Comparison of ENCODE assay signal across 10 cellular contexts in the genomic region with DNA sequence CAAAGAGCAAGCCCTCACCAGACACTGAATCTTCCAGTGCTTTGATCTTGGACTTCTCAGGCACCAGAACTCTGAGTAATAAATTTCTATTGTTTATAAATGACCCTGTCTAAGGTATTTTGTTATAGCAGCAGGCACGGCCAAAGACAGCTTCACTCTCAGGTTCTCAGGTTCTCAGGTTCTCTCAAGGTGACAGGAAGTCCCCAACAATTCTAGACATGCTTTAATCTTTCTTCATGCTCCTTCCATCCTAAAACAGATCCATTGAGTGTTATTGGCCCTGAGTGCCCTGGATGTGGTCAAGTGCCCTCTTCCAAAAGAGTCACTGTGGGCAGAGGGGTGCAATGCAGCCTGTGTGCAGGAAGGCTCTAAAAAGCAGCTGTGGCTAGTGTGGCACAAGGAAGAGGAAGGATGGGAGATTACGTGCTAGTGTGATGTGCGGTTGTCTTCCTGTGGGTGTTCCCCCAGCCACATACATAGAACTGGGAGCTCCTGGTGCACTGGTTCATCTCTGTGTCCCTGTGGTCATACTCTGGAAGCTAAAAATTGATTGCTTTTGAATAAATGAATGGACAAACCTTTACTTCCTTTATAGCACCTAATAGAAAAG. TPM values are rescaled to one million over a fixed set of nuclear protein-coding genes. Genes with fewer than 3 reads are reported as not detected.
DNase-seq lines count a peak whose midpoint lies in the region; ATAC-seq and TF ChIP-seq lines count a peak whose summit lies in the region.
"Had no signal": no experiment of that assay in that cellular context is flagged by ENCODE, and none has a peak within 500 bp of the region (broad histone marks: within the 10 kb centered on the region; RNA-seq: fewer than 3 reads in every experiment).

No MANE protein-coding gene starts in this region.

- H3K27me3 ChIP-seq in HL-60 (ENCODE audit: insufficient read depth, poor library complexity, severe bottlenecking), result no peaks in the 10 kb centered on the region

- H3K4me1 Mint-ChIP-seq in CD14-positive monocyte (peaks cover 27% of the 10 kb centered on the region), endothelial cell (ENCODE audit: unreplicated experiment) (peaks cover 6% of the 10 kb centered on the region)
- peaks cover 24% of the 10 kb centered on the region for H3K4me1 Mint-ChIP-seq in activated CD4-positive, alpha-beta T cell treated with anti-CD3 and anti-CD28 coated beads, Interleukin-2, amount 10 ng/mL, durations not matched to agents 24 days and 14 days

- ATAC-seq in left lobe of liver, result peak; percentile 35

- H3K4me3 ChIP-seq in HL-60 (replicated peaks; ENCODE audit: insufficient read depth, low read length), result no peak overlapping the region

- no peak for TF ChIP-seq CTCF in CD14-positive monocyte (IDR thresholded peaks at IDR 0.05)
- TF ChIP-seq CTCF in HL-60 (IDR thresholded peaks at IDR 0.05; ENCODE audit: insufficient read depth, low read length), result no peak
- TF ChIP-seq CTCF in endothelial cell (IDR thresholded peaks at IDR 0.05; ENCODE audit: unreplicated experiment), result no peak

- H3K9me3 Mint-ChIP-seq in CD14-positive monocyte, result peaks cover 0 to 4% (median 0%) of the 10 kb centered on the region in 7 donors
- H3K9me3 Mint-ChIP-seq in activated CD4-positive, alpha-beta T cell treated with anti-CD3 and anti-CD28 coated beads, Interleukin-2, amount 10 ng/mL, durations not matched to agents 24 days and 14 days, result peaks cover 8% of the 10 kb centered on the region
- H3K9me3 Mint-ChIP-seq in endothelial cell (ENCODE audit: unreplicated experiment), result no peaks in the 10 kb centered on the region

- peak; percentile 63 for DNase-seq in CD14-positive monocyte (ENCODE audit: low spot score)
- DNase-seq in HL-60 (ENCODE audit: low read depth in 1 of 2, low spot score in 1 of 2), result peak; percentile 78 to 89
- DNase-seq in activated CD4-positive, alpha-beta T cell treated with anti-CD3 and anti-CD28 coated beads, Interleukin-2, amount 10 ng/mL, durations not matched to agents 24 days and 14 days, result peak; percentile 82
- DNase-seq in left lobe of liver (ENCODE audit: low spot score), result no peak
- no peak for DNase-seq in mucosa of gallbladder (ENCODE audit: low spot score)
- DNase-seq in endothelial cell (ENCODE audit: low spot score), result no peak
- DNase-seq in NCI-H1694 (lab: John Stamatoyannopoulos, UW), result no peak
- DNase-seq in NCI-H1048 (lab: John Stamatoyannopoulos, UW), result no peak
- DNase-seq: Calu3, NCI-H69 had no signal

- intact Hi-C loops in CD14-positive monocyte (cut with micrococcal nuclease), result no loop called here
- intact Hi-C loops in activated CD4-positive, alpha-beta T cell treated with anti-CD3 and anti-CD28 coated beads, Interleukin-2, amount 10 ng/mL, durations not matched to agents 24 days and 14 days (cut with micrococcal nuclease), result no loop called here

- H3K4me3 Mint-ChIP-seq in CD14-positive monocyte (peak overlapping the region in 1 of 2 donors; percentile 62), endothelial cell (ENCODE audit: unreplicated experiment) (no peak overlapping the region)
- peak overlapping the region; percentile 61 for H3K4me3 Mint-ChIP-seq in activated CD4-positive, alpha-beta T cell treated with anti-CD3 and anti-CD28 coated beads, Interleukin-2, amount 10 ng/mL, durations not matched to agents 24 days and 14 days

- no peaks in the 10 kb centered on the region for H3K36me3 Mint-ChIP-seq in CD14-positive monocyte
- no peaks in the 10 kb centered on the region for H3K36me3 Mint-ChIP-seq in activated CD4-positive, alpha-beta T cell treated with anti-CD3 and anti-CD28 coated beads, Interleukin-2, amount 10 ng/mL, durations not matched to agents 24 days and 14 days (ENCODE audit: low read depth)
- H3K36me3 Mint-ChIP-seq in endothelial cell (ENCODE audit: low read depth, unreplicated experiment), result no peaks in the 10 kb centered on the region

- H3K27ac ChIP-seq in HL-60 (replicated peaks), result peak overlapping the region; percentile 30

- H3K27me3 Mint-ChIP-seq in CD14-positive monocyte (ENCODE audit: low read depth in 3 of 3) (peaks cover 1 to 3% (median 2%) of the 10 kb centered on the region in 3 donors), endothelial cell (ENCODE audit: unreplicated experiment) (peaks cover 6% of the 10 kb centered on the region)
- H3K27me3 Mint-ChIP-seq in activated CD4-positive, alpha-beta T cell treated with anti-CD3 and anti-CD28 coated beads, Interleukin-2, amount 10 ng/mL, durations not matched to agents 24 days and 14 days, result no peaks in the 10 kb centered on the region

- H3K27ac Mint-ChIP-seq in CD14-positive monocyte (peak overlapping the region; percentile 75 to 90 (median 85)), endothelial cell (ENCODE audit: unreplicated experiment) (no peak overlapping the region)
- peak overlapping the region; percentile 91 for H3K27ac Mint-ChIP-seq in activated CD4-positive, alpha-beta T cell treated with anti-CD3 and anti-CD28 coated beads, Interleukin-2, amount 10 ng/mL, durations not matched to agents 24 days and 14 days

RNA-seq across cellular contexts. Expression of a gene that starts 11.0 kb away (rescaled TPM):
- 100 to 1,000 TPM; 223 to 261 TPM for polyA plus RNA-seq in CD14-positive monocyte
- 338 and 361 TPM in 2 replicates for total RNA-seq in activated CD4-positive, alpha-beta T cell treated with anti-CD3 and anti-CD28 coated beads, Interleukin-2, amount 10 ng/mL, durations not matched to agents 24 days and 14 days
- total RNA-seq in left lobe of liver (103 TPM), mucosa of gallbladder (194 TPM), endothelial cell (ENCODE audit: unreplicated experiment) (155 TPM)

Comparison
In these comparisons a context has a peak if more than half of its experiments do, and no peak if none do; other contexts are left out.
1. DNase-seq: peak in CD14-positive monocyte (single experiment), HL-60 (2 of 2) and activated CD4-positive, alpha-beta T cell treated with anti-CD3 and anti-CD28 coated beads, Interleukin-2, amount 10 ng/mL, durations not matched to agents 24 days and 14 days (single experiment); none in left lobe of liver (single experiment), mucosa of gallbladder (single experiment), endothelial cell (single experiment), NCI-H1694 (single experiment) and NCI-H1048 (single experiment).